Comparison of ENCODE assay signal across 6 cellular contexts in the genomic region with DNA sequence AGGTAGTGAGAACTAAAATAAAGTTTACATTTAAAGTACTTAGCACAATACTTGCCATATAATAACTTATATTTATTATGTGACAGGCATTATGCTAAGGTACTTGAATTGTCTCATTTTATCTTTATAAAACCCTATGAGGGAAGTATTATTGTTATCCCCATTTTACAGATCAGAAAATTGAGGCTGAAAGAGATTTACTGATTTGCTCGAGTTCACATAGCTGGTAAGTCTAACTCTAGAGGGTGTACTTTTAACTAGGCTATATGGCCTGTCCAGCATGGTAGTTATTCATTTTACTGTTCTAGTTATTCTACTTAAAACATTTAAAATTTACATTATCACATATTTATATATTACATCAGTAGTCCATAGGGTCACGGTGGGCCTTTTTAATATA.
"Had no signal": no experiment of that assay in that cellular context is flagged by ENCODE, and none has a peak within 500 bp of the region (broad histone marks: within the 10 kb centered on the region; RNA-seq: fewer than 3 reads in every experiment).

No MANE protein-coding gene starts in this region.

- H3K4me2 ChIP-seq: KMS-11 had no signal

- DNase-seq: IMR-90, Karpas-422, KBM-7 had no signal

- H3K27ac ChIP-seq: HL-60, KMS-11 had no signal

- H3K9ac ChIP-seq: KMS-11 had no signal

- FAIRE-seq: HTR-8/SVneo had no signal
